In the genomic region with DNA sequence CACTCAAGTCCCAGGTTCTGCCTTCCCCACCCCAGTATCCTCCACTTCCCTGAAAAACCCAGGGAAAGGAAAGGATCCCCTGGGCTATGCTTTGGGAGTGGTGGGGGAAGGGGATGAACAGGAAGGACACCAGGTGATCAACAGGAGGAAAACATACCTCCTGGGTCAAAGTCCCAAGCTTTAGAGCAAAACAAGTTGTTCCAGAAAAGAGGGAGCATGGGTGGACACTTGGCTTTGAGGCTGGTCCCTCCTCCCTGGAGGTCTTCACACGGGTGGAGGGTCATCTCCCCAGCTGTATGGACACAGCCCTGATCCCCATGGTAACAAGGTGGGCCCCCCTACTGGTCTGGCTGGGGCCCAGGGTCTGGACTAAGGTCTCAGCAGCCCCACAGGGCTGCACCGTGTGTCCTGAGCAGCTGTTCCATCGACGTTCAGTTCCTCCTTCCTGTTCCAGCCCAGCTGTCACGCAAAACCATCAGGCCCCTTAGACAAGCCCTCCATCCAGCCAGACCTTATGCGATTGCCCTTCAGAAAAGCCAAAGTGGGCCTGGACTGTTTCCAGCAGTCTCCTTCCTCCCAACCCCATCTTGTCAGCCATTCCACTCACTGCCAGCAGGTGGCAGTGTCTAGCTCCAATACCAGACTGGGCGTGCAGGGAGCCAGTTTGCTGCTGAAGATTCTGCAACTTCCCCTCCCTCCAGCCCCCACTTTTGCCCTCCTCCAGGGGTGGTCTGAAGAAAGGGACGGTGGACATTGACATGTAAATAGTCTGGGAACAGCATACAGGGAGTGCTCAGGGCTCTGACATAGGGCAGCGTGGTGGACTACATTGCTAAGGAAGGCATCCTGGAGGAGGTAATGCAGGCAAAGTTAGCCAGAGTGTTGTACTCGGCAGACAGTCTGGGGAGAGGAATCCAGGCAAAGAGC, we compare ENCODE assay signal across 8 cellular contexts. TPM values are rescaled to one million over a fixed set of nuclear protein-coding genes. Genes with fewer than 3 reads are reported as not detected.
DNase-seq lines count a peak whose midpoint lies in the region; ATAC-seq, FAIRE-seq and TF ChIP-seq lines count a peak whose summit lies in the region.

No MANE protein-coding gene starts in this region.

- H3K9me3 ChIP-seq in pancreas = no peaks in the 10 kb centered on the region
- H3K9me3 ChIP-seq in upper lobe of right lung = no peaks in the 10 kb centered on the region

- no peaks in the 10 kb centered on the region for H3K9me3 Mint-ChIP-seq in activated naive CD4-positive, alpha-beta T cell treated with anti-CD3 and anti-CD28 coated beads for 36 hours
- H3K9me3 Mint-ChIP-seq in glutamatergic neuron (ENCODE audit: unreplicated experiment) = peaks cover 2% of the 10 kb centered on the region

- intact Hi-C loops in activated naive CD4-positive, alpha-beta T cell treated with anti-CD3 and anti-CD28 coated beads for 36 hours (cut with micrococcal nuclease) = loop anchor here (1.0 to 5.0 kb wide), 4 partner anchors 70 to 520 kb away; partner anchors contain the start of gene STIL
- intact Hi-C loops in pancreas (cut with DNase I) = no loop called here
- intact Hi-C loops in upper lobe of right lung (cut with DNase I) = loop anchor here (10.0 kb wide), 1 partner anchor 72 kb away; no protein-coding TSS in a partner anchor

- TF ChIP-seq CTCF in C4-2B (conservative IDR thresholded peaks at IDR 0.05) = peak; percentile 98
- peak; percentile 98 for TF ChIP-seq CTCF in LNCaP clone FGC (IDR thresholded peaks at IDR 0.05; ENCODE audit: control insufficient read depth, extremely low read depth, insufficient read depth)
- peak; percentile 92 for TF ChIP-seq CTCF in glutamatergic neuron (IDR thresholded peaks at IDR 0.05; ENCODE audit: partially characterized antibody, unreplicated experiment)
- TF ChIP-seq CTCF in pancreas (IDR thresholded peaks at IDR 0.05) = peak; percentile 91 to 96 (median 94)
- TF ChIP-seq CTCF in upper lobe of right lung (IDR thresholded peaks at IDR 0.05) = peak; percentile 95

- H3K27ac ChIP-seq in C4-2B (peak overlapping the region; percentile 14), pancreas (peak overlapping the region in 3 of 4 donors; percentile 42 to 66 (median 58)), upper lobe of right lung (peak overlapping the region; percentile 42)

- no peaks in the 10 kb centered on the region for H3K36me3 Mint-ChIP-seq in activated naive CD4-positive, alpha-beta T cell treated with anti-CD3 and anti-CD28 coated beads for 36 hours (ENCODE audit: low read depth)
- H3K36me3 Mint-ChIP-seq in glutamatergic neuron (ENCODE audit: unreplicated experiment) = peaks cover under 1% of the 10 kb centered on the region

- H3K4me3 ChIP-seq in LNCaP clone FGC (ENCODE audit: low read depth, low read length) (no peak overlapping the region), pancreas (no peak overlapping the region), upper lobe of right lung (no peak overlapping the region)

- ATAC-seq in GM19351 (IDR thresholded peaks at IDR 0.05; ENCODE audit: unreplicated experiment) (peak; percentile 85), pancreas (peak in 3 of 4 donors; percentile 28 to 43 (median 38)), upper lobe of right lung (peak; percentile 70)

- WGBS in pancreas, 2 donors = 8 to 10% methylated on average over 10 of the region's 10 CpGs

- peaks cover 12 to 19% (median 17%) of the 10 kb centered on the region in 3 donors for H3K4me1 ChIP-seq in pancreas
- H3K4me1 ChIP-seq in upper lobe of right lung = peaks cover 35% of the 10 kb centered on the region

- no peak for FAIRE-seq in pancreas (lab: Jason Lieb, UNC)

- no peaks in the 10 kb centered on the region for H3K4me1 Mint-ChIP-seq in activated naive CD4-positive, alpha-beta T cell treated with anti-CD3 and anti-CD28 coated beads for 36 hours (ENCODE audit: low read depth)
- H3K4me1 Mint-ChIP-seq in glutamatergic neuron (ENCODE audit: low read depth, unreplicated experiment) = peaks cover 14% of the 10 kb centered on the region

- no peak overlapping the region for H3K27ac Mint-ChIP-seq in activated naive CD4-positive, alpha-beta T cell treated with anti-CD3 and anti-CD28 coated beads for 36 hours
- peak overlapping the region; percentile 67 for H3K27ac Mint-ChIP-seq in glutamatergic neuron (ENCODE audit: unreplicated experiment)

- CTCF ChIA-PET in activated naive CD4-positive, alpha-beta T cell treated with anti-CD3 and anti-CD28 coated beads for 36 hours (lab: Charles Lee) = interaction anchor here (0.5 to 4.0 kb wide), 31 partner anchors 9 to 538 kb away, joined by 3 to 21 read pairs (median 4); partner anchors contain the start of gene FOXD2

- no peaks in the 10 kb centered on the region for H3K27me3 ChIP-seq in pancreas
- no peaks in the 10 kb centered on the region for H3K27me3 ChIP-seq in upper lobe of right lung

- H3K36me3 ChIP-seq in pancreas (no peaks in the 10 kb centered on the region), upper lobe of right lung (no peaks in the 10 kb centered on the region)

- H3K4me3 Mint-ChIP-seq in activated naive CD4-positive, alpha-beta T cell treated with anti-CD3 and anti-CD28 coated beads for 36 hours = no peak overlapping the region
- no peak overlapping the region for H3K4me3 Mint-ChIP-seq in glutamatergic neuron (ENCODE audit: unreplicated experiment)

- no peak for DNase-seq in LNCaP clone FGC (ENCODE audit: low read depth)
- peak; percentile 57 for DNase-seq in SK-N-DZ (ENCODE audit: low spot score)
- DNase-seq in activated naive CD4-positive, alpha-beta T cell treated with anti-CD3 and anti-CD28 coated beads for 36 hours = peak; percentile 79
- peak; percentile 87 for DNase-seq in glutamatergic neuron
- peak; percentile 51 to 86 (median 78) for DNase-seq in pancreas
- DNase-seq in upper lobe of right lung = peak; percentile 85

- H3K27me3 Mint-ChIP-seq in activated naive CD4-positive, alpha-beta T cell treated with anti-CD3 and anti-CD28 coated beads for 36 hours (ENCODE audit: low read depth) = no peaks in the 10 kb centered on the region
- H3K27me3 Mint-ChIP-seq in glutamatergic neuron (ENCODE audit: unreplicated experiment) = peaks cover 3% of the 10 kb centered on the region

RNA-seq across cellular contexts. Expression of gene PDZK1IP1, which starts 2.9 kb away (rescaled TPM):
- not detected in 2 replicates for polyA plus RNA-seq in SK-N-DZ (2014; cell fraction: cytosol; rRNA removed)
- polyA plus RNA-seq in SK-N-DZ (2014; cell fraction: nucleus; rRNA removed) = not detected in 2 replicates
- not detected for total RNA-seq in activated naive CD4-positive, alpha-beta T cell treated with anti-CD3 and anti-CD28 coated beads for 36 hours
- total RNA-seq in glutamatergic neuron (ENCODE audit: unreplicated experiment) (not detected), pancreas (10 to 100 TPM; 26.6 to 55.9 (median 46.4) TPM), upper lobe of right lung (41.2 TPM)
- polyA plus RNA-seq in pancreas = 10 to 100 TPM; 26.1 to 41.9 TPM

RNA-seq across cellular contexts. Expression of gene TAL1, which starts 39.3 kb away (rescaled TPM):
- 0.16 TPM in 1 of 2 replicates, not detected in the other for polyA plus RNA-seq in SK-N-DZ (2014; cell fraction: cytosol; rRNA removed)
- 0.06 TPM in 1 of 2 replicates, not detected in the other for polyA plus RNA-seq in SK-N-DZ (2014; cell fraction: nucleus; rRNA removed)
- total RNA-seq in activated naive CD4-positive, alpha-beta T cell treated with anti-CD3 and anti-CD28 coated beads for 36 hours = not detected
- total RNA-seq in glutamatergic neuron (ENCODE audit: unreplicated experiment) (2.1 TPM), pancreas (1 to 10 TPM in 2 of 6 donors, under 1 TPM in 4; 0.28 to 1.2 (median 0.39) TPM), upper lobe of right lung (18.3 TPM)
- 1 to 10 TPM; 1.8 to 3.2 TPM for polyA plus RNA-seq in pancreas

RNA-seq across cellular contexts. Expression of gene CYP4A22, which starts 55.5 kb away (rescaled TPM):
- polyA plus RNA-seq in SK-N-DZ (2014; cell fraction: cytosol; rRNA removed) = not detected in 2 replicates
- not detected in 2 replicates for polyA plus RNA-seq in SK-N-DZ (2014; cell fraction: nucleus; rRNA removed)
- not detected for total RNA-seq in activated naive CD4-positive, alpha-beta T cell treated with anti-CD3 and anti-CD28 coated beads for 36 hours
- 0.17 TPM for total RNA-seq in glutamatergic neuron (ENCODE audit: unreplicated experiment)
- under 1 TPM in 1 of 6 donors, not detected in 5; 0.19 TPM for total RNA-seq in pancreas
- under 1 TPM; 0.11 to 0.28 TPM for polyA plus RNA-seq in pancreas
- not detected for total RNA-seq in upper lobe of right lung

Comparison
In these comparisons a context has a peak if more than half of its experiments do, and no peak if none do; other contexts are left out.
1. RNA of gene PDZK1IP1, which starts 2.9 kb away (total RNA-seq): 26.6 to 55.9 TPM in pancreas and 41.2 TPM in upper lobe of right lung (single experiment); not detected in activated naive CD4-positive, alpha-beta T cell treated with anti-CD3 and anti-CD28 coated beads for 36 hours and not detected in glutamatergic neuron (single experiment); every median in the first group is over 10 times any median in the second.
2. intact Hi-C loops: an anchor here in activated naive CD4-positive, alpha-beta T cell treated with anti-CD3 and anti-CD28 coated beads for 36 hours (1.0 to 5.0 kb wide) and upper lobe of right lung (10.0 kb wide); none called in pancreas.
3. Peak in every context shown above with its lines, with median percentiles within 50 percentile points of each other: H3K27ac ChIP-seq, CTCF ChIP-seq and ATAC-seq.